9 cellular contexts compared by ENCODE assay signal in the genomic region with DNA sequence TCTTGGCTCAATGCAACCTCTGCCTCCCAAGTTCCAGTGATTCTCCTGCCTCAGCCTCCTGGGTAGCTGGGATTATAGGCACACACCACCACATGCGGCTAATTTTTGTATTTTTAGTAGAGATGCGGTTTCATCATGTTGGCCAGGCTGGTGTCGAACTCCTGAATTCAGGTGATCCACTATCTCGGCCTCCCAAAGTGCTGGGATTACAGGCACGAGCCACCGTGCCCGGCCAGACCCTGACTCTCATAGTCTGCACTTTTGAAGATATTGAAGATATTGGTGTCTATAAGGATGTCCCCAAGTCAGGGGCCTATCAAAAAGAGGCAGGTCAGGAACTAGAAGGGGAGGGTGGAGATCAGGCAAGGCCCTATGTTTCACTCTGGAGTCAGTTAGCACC. TPM values are rescaled to one million over a fixed set of nuclear protein-coding genes. Genes with fewer than 3 reads are reported as not detected.
"Had no signal": no experiment of that assay in that cellular context is flagged by ENCODE, and none has a peak within 500 bp of the region (broad histone marks: within the 10 kb centered on the region; RNA-seq: fewer than 3 reads in every experiment).

No MANE protein-coding gene starts in this region.

RNA-seq across cellular contexts. Expression of a gene that starts 20.3 kb away (rescaled TPM):
- total RNA-seq: activated CD4-positive, alpha-beta T cell treated with anti-CD3 and anti-CD28 coated beads, Interleukin-2, amount 10 ng/mL, durations not matched to agents 24 days and 14 days; activated CD8-positive, alpha-beta memory T cell treated with anti-CD3 and anti-CD28 coated beads for 36 hours; activated CD8-positive, alpha-beta T cell treated with anti-CD3 and anti-CD28 coated beads for 36 hours; activated naive CD8-positive, alpha-beta T cell treated with anti-CD3 and anti-CD28 coated beads, Interleukin-2, amount 10 ng/mL, durations not matched to agents 7 days and 5 days; activated T-cell treated with anti-CD3 and anti-CD28 coated beads, Interleukin-2, amount 50 U/mL, for 72 hours; activated T-helper 17 cell treated with anti-CD3 and anti-CD28 coated beads, Interleukin-2, amount 50 U/mL, for 72 hours; K562; SJCRH30; T-helper 1 cell treated with Interleukin-12 subunit alpha and Interleukin-12 subunit beta and Interleukin-4 antibody, amounts not matched to agents 30 ng/mL and 1 ng/mL, for 36 hours had no signal
- polyA plus RNA-seq: K562 had no signal
